In the genomic region with DNA sequence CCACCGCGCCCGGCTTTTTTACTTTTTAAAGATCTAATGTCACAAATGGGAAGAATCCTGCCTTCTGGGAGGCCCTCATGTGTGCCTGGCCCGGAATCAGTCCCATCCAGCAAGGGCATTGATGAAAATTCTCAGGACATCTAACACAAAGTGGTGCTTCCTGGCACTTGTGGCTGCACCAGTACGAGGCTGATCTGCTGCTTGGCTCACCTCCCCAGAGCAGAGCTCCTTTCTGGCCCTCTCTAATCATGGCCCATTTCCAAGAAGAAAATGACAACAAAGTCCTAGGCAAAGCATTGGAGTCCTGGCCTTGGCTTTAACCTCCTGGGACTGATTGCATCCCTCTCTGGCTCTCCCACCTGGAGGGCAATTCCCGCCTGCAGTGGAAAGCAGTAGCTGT, we compare ENCODE assay signal across 21 cellular contexts.
DNase-seq lines count a peak whose midpoint lies in the region; ATAC-seq, FAIRE-seq and TF ChIP-seq lines count a peak whose summit lies in the region.
"Had no signal": no experiment of that assay in that cellular context is flagged by ENCODE, and none has a peak within 500 bp of the region (broad histone marks: within the 10 kb centered on the region; RNA-seq: fewer than 3 reads in every experiment).

No MANE protein-coding gene starts in this region.

- peaks cover 3% of the 10 kb centered on the region for H3K27me3 Mint-ChIP-seq in dendritic cell treated with granulocyte-macrophage colony-stimulating factor and Interleukin-4, amounts not matched to agents 40 ng/mL and 50 ng/mL, for 4 days
- H3K27me3 Mint-ChIP-seq in stimulated activated memory B cell treated with anti-CD40 and anti-IgM and Interleukin-4, amounts not matched to agents 10 μg/mL and 1 μg/mL and 100 μg/mL, for 72 hours: no peaks in the 10 kb centered on the region
- H3K27me3 Mint-ChIP-seq: CD4-positive, CD25-positive, alpha-beta regulatory T cell had no signal

- ATAC-seq in stimulated activated memory B cell treated with anti-CD40 and anti-IgM and Interleukin-4, amounts not matched to agents 10 μg/mL and 1 μg/mL and 100 μg/mL, for 72 hours: no peak
- ATAC-seq in GM21576 (IDR thresholded peaks at IDR 0.05; ENCODE audit: unreplicated experiment): no peak

- H3K4me3 ChIP-seq in HL-60 (replicated peaks; ENCODE audit: insufficient read depth, low read length): no peak overlapping the region
- H3K4me3 ChIP-seq: GM23248, K562, SK-N-MC had no signal

- H3K27ac ChIP-seq in HL-60 (replicated peaks): peak overlapping the region; percentile 78
- H3K27ac ChIP-seq: 22Rv1, GM23248, SK-N-MC had no signal

- no peaks in the 10 kb centered on the region for H3K27me3 ChIP-seq in HL-60 (ENCODE audit: insufficient read depth, poor library complexity, severe bottlenecking)
- H3K27me3 ChIP-seq: BE2C had no signal

- H3K27ac Mint-ChIP-seq in dendritic cell treated with granulocyte-macrophage colony-stimulating factor and Interleukin-4, amounts not matched to agents 40 ng/mL and 50 ng/mL, for 4 days: peak overlapping the region; percentile 82
- peak overlapping the region; percentile 90 for H3K27ac Mint-ChIP-seq in stimulated activated memory B cell treated with anti-CD40 and anti-IgM and Interleukin-4, amounts not matched to agents 10 μg/mL and 1 μg/mL and 100 μg/mL, for 72 hours

- DNase-seq in DMS79 treated with DMSO at 0.1 percent for 48 hours (lab: John Stamatoyannopoulos, UW) (peak; percentile 1), DMS79 (lab: John Stamatoyannopoulos, UW) (no peak), HL-60 (ENCODE audit: low read depth in 1 of 2, low spot score in 1 of 2) (no peak), HTR-8/SVneo (ENCODE audit: insufficient read length, low spot score) (no peak)
- DNase-seq in activated effector memory CD4-positive, alpha-beta T cell treated with Interleukin-2 at 50 U/mL for 16 hours: no peak
- DNase-seq: BE2C; CD4-positive, CD25-positive, alpha-beta regulatory T cell; COR-L47; DMS 273 treated with DMSO at 0.1 percent for 48 hours; GF-D8; GM23248; HCEC 1CT; NCI-H1694 treated with DMSO at 0.1 percent for 48 hours; OCI-M1; Right ventricle myocardium superior had no signal

- no peaks in the 10 kb centered on the region for H3K9me3 Mint-ChIP-seq in dendritic cell treated with granulocyte-macrophage colony-stimulating factor and Interleukin-4, amounts not matched to agents 40 ng/mL and 50 ng/mL, for 4 days
- peaks cover 2% of the 10 kb centered on the region for H3K9me3 Mint-ChIP-seq in stimulated activated memory B cell treated with anti-CD40 and anti-IgM and Interleukin-4, amounts not matched to agents 10 μg/mL and 1 μg/mL and 100 μg/mL, for 72 hours

- intact Hi-C loops in dendritic cell treated with granulocyte-macrophage colony-stimulating factor and Interleukin-4, amounts not matched to agents 40 ng/mL and 50 ng/mL, for 4 days (cut with micrococcal nuclease): no loop called here

- no peak overlapping the region for H3K4me3 Mint-ChIP-seq in dendritic cell treated with granulocyte-macrophage colony-stimulating factor and Interleukin-4, amounts not matched to agents 40 ng/mL and 50 ng/mL, for 4 days
- no peak overlapping the region for H3K4me3 Mint-ChIP-seq in stimulated activated memory B cell treated with anti-CD40 and anti-IgM and Interleukin-4, amounts not matched to agents 10 μg/mL and 1 μg/mL and 100 μg/mL, for 72 hours
- H3K4me3 Mint-ChIP-seq: CD4-positive, CD25-positive, alpha-beta regulatory T cell had no signal

- TF ChIP-seq CTCF in HL-60 (IDR thresholded peaks at IDR 0.05; ENCODE audit: insufficient read depth, low read length): no peak

- H3K4me1 Mint-ChIP-seq in dendritic cell treated with granulocyte-macrophage colony-stimulating factor and Interleukin-4, amounts not matched to agents 40 ng/mL and 50 ng/mL, for 4 days (ENCODE audit: low read depth): peaks cover 43% of the 10 kb centered on the region
- H3K4me1 Mint-ChIP-seq in stimulated activated memory B cell treated with anti-CD40 and anti-IgM and Interleukin-4, amounts not matched to agents 10 μg/mL and 1 μg/mL and 100 μg/mL, for 72 hours: peaks cover 38% of the 10 kb centered on the region

- FAIRE-seq in HTR-8/SVneo (lab: Jason Lieb, UNC): no peak
- FAIRE-seq: K562 had no signal

- H3K36me3 Mint-ChIP-seq in dendritic cell treated with granulocyte-macrophage colony-stimulating factor and Interleukin-4, amounts not matched to agents 40 ng/mL and 50 ng/mL, for 4 days (ENCODE audit: low read depth): no peaks in the 10 kb centered on the region
- no peaks in the 10 kb centered on the region for H3K36me3 Mint-ChIP-seq in stimulated activated memory B cell treated with anti-CD40 and anti-IgM and Interleukin-4, amounts not matched to agents 10 μg/mL and 1 μg/mL and 100 μg/mL, for 72 hours
- H3K36me3 Mint-ChIP-seq: CD4-positive, CD25-positive, alpha-beta regulatory T cell had no signal
